24 cellular contexts compared by ENCODE assay signal in genomic region chr18:31760695-31761094, GRCh38. TPM values are rescaled to one million over a fixed set of nuclear protein-coding genes. Genes with fewer than 3 reads are reported as not detected.
DNase-seq lines count a peak whose midpoint lies in the region; ATAC-seq, FAIRE-seq and TF ChIP-seq lines count a peak whose summit lies in the region.
"Had no signal": no experiment of that assay in that cellular context is flagged by ENCODE, and none has a peak within 500 bp of the region (broad histone marks: within the 10 kb centered on the region; RNA-seq: fewer than 3 reads in every experiment).

SLC25A52 (minus strand) TSS chr18:31760880; CDS start chr18:31760661, 219 bp downstream.

- H3K4me2 ChIP-seq in Karpas-422 (ENCODE audit: low read depth, low read length, poor library complexity, severe bottlenecking) = no peak within 1 kb of the TSS
- H3K4me2 ChIP-seq in keratinocyte (ENCODE audit: control insufficient read depth, extremely low read depth, insufficient read depth, low read depth, low read length) = no peak within 1 kb of the TSS
- H3K4me2 ChIP-seq: A549, GM23338 had no signal

- TF ChIP-seq CTCF in left ventricle myocardium inferior (IDR thresholded peaks at IDR 0.05; ENCODE audit: borderline replicate concordance) = no peak
- no peak for TF ChIP-seq CTCF in keratinocyte (optimal IDR thresholded peaks at IDR 0.05 in 1 of 3, IDR thresholded peaks at IDR 0.05 in 1 of 3, conservative IDR thresholded peaks at IDR 0.05 in 1 of 3; ENCODE audit: extremely low read depth in 1 of 3, insufficient read depth in 2 of 3, low read length in 3 of 3)
- TF ChIP-seq CTCF in testis (IDR thresholded peaks at IDR 0.05) = no peak

- H3K9me2 ChIP-seq in Karpas-422 (replicated peaks; ENCODE audit: insufficient read depth, low read length) = no peaks in the 10 kb centered on the region

- DNase-seq in left ventricle myocardium inferior (no peak), cardiac septum (ENCODE audit: low spot score) (no peak), Karpas-422 (peak; percentile 23), keratinocyte (ENCODE audit: low read depth, low spot score) (no peak), testis (peak; percentile 55), germinal center (ENCODE audit: low spot score) (no peak)
- DNase-seq: AML-193; Caco-2; CD4-positive, alpha-beta T cell; DMS79; GDM1; HCEC 1CT; IMR-90 had no signal

- H3K9ac ChIP-seq in Karpas-422 (ENCODE audit: low read length) (no peak within 1 kb of the TSS), keratinocyte (ENCODE audit: control insufficient read depth, extremely low read depth, insufficient read depth, low read length) (no peak within 1 kb of the TSS)

- H3K4me3 ChIP-seq in left ventricle myocardium inferior = peak within 1 kb of the TSS; percentile 8
- no peak within 1 kb of the TSS for H3K4me3 ChIP-seq in Karpas-422 (ENCODE audit: low read length)
- H3K4me3 ChIP-seq in keratinocyte (ENCODE audit: control insufficient read depth in 2 of 3, extremely low read depth in 1 of 3, insufficient read depth in 2 of 3, low read depth in 1 of 3, low read length in 3 of 3) = no peak within 1 kb of the TSS
- H3K4me3 ChIP-seq in testis = peak within 1 kb of the TSS; percentile 15 to 25
- H3K4me3 ChIP-seq: A549, GM23338 had no signal

- H3K36me3 ChIP-seq in left ventricle myocardium inferior (no peaks in the 10 kb centered on the region), Karpas-422 (ENCODE audit: insufficient read depth, low read length) (no peaks in the 10 kb centered on the region), keratinocyte (ENCODE audit: control insufficient read depth in 2 of 2, extremely low read depth in 1 of 2, insufficient read depth in 2 of 2, low read length in 2 of 2) (no peaks in the 10 kb centered on the region), testis (ENCODE audit: low read depth, missing control alignments) (no peaks in the 10 kb centered on the region)

- no peak for TF ChIP-seq POLR2A in testis (IDR thresholded peaks at IDR 0.05)

- dilution Hi-C loops in keratinocyte (cut with MboI; ENCODE audit: extremely low pct_ligation_motif_present, low sequenced_read_pairs) = no loop called here

- 67 to 68% methylated on average over 21 of the region's 21 CpGs for WGBS in testis, 2 donors

- H3K9me1 ChIP-seq in keratinocyte (ENCODE audit: control insufficient read depth, extremely low read depth, insufficient read depth, low read length) = no peaks in the 10 kb centered on the region

- FAIRE-seq in keratinocyte (lab: Jason Lieb, UNC) = peak; percentile 32
- FAIRE-seq: A549, D721Med, H54 had no signal

- no peak for ATAC-seq in HG02970 (IDR thresholded peaks at IDR 0.05; ENCODE audit: low FRiP score, unreplicated experiment)
- ATAC-seq: A549, GM23338 had no signal

- H4K20me1 ChIP-seq in Karpas-422 (ENCODE audit: insufficient read depth, low read depth, low read length) (no peaks in the 10 kb centered on the region), keratinocyte (ENCODE audit: control insufficient read depth, extremely low read depth, insufficient read depth, low read length) (no peaks in the 10 kb centered on the region)

- H2AFZ ChIP-seq in Karpas-422 (ENCODE audit: low read length) (no peak within 1 kb of the TSS), keratinocyte (ENCODE audit: control insufficient read depth, low read length) (no peak within 1 kb of the TSS)

- H3K27me3 ChIP-seq in left ventricle myocardium inferior (ENCODE audit: low read depth) = no peaks in the 10 kb centered on the region
- no peaks in the 10 kb centered on the region for H3K27me3 ChIP-seq in Karpas-422 (ENCODE audit: low read length)
- no peaks in the 10 kb centered on the region for H3K27me3 ChIP-seq in keratinocyte (ENCODE audit: control insufficient read depth, extremely low read depth, insufficient read depth, low read length)
- no peaks in the 10 kb centered on the region for H3K27me3 ChIP-seq in testis

- no peak within 1 kb of the TSS for H3K27ac ChIP-seq in left ventricle myocardium inferior (replicated peaks)
- no peak within 1 kb of the TSS for H3K27ac ChIP-seq in Karpas-422 (ENCODE audit: low read length)
- H3K27ac ChIP-seq in keratinocyte (ENCODE audit: control insufficient read depth, insufficient read depth, low read length) = no peak within 1 kb of the TSS
- H3K27ac ChIP-seq in testis = no peak within 1 kb of the TSS
- H3K27ac ChIP-seq: 22Rv1, A549, C4-2B, HL-60 had no signal

- H3K9me3 ChIP-seq in left ventricle myocardium inferior (replicated peaks) = no peaks in the 10 kb centered on the region
- no peaks in the 10 kb centered on the region for H3K9me3 ChIP-seq in Karpas-422 (ENCODE audit: low read length)
- no peaks in the 10 kb centered on the region for H3K9me3 ChIP-seq in keratinocyte (ENCODE audit: control insufficient read depth, low read depth, low read length)
- no peaks in the 10 kb centered on the region for H3K9me3 ChIP-seq in testis
- H3K9me3 ChIP-seq: A549, Caco-2 had no signal

- H3K4me1 ChIP-seq in left ventricle myocardium inferior = no peaks in the 10 kb centered on the region
- no peaks in the 10 kb centered on the region for H3K4me1 ChIP-seq in Karpas-422 (ENCODE audit: low read length)
- no peaks in the 10 kb centered on the region for H3K4me1 ChIP-seq in keratinocyte (ENCODE audit: control insufficient read depth, extremely low read depth, insufficient read depth, low read length)
- H3K4me1 ChIP-seq in testis = no peaks in the 10 kb centered on the region
- H3K4me1 ChIP-seq: A549, Caco-2 had no signal

- H3K79me2 ChIP-seq in Karpas-422 (ENCODE audit: low read length) (no peaks in the 10 kb centered on the region), keratinocyte (ENCODE audit: control insufficient read depth, insufficient read depth, low read length) (no peaks in the 10 kb centered on the region)

- intact Hi-C loops in left ventricle myocardium inferior (cut with micrococcal nuclease) = no loop called here
- intact Hi-C loops in cardiac septum (cut with DNase I) = no loop called here
- intact Hi-C loops in testis (cut with DNase I; ENCODE audit: low total_unique reads) = no loop called here

RNA-seq across cellular contexts. Expression of gene SLC25A52, which starts in this region (rescaled TPM):
- total RNA-seq in left ventricle myocardium inferior = not detected
- total RNA-seq in cardiac septum = not detected
- total RNA-seq in Karpas-422 (2014; rRNA removed; shearing (Covaris generic); ENCODE audit: low replicate concordance) = not detected in 2 replicates
- polyA plus RNA-seq in keratinocyte = 0.04 TPM in 1 of 3 replicates, not detected in the others
- polyA plus RNA-seq in keratinocyte (2011; ENCODE audit: low read depth) = not detected
- polyA plus RNA-seq in keratinocyte (2011; cell fraction: cytosol; rRNA removed) = not detected in 2 replicates
- polyA plus RNA-seq in keratinocyte (2011; cell fraction: nucleus; rRNA removed) = 0.09 TPM in 1 of 2 replicates, not detected in the other
- polyA plus RNA-seq in keratinocyte (2012; ENCODE audit: low replicate concordance) = 0.28 TPM in 1 of 2 replicates, not detected in the other
- 0.16 TPM in 1 of 3 replicates, not detected in the others for polyA minus RNA-seq in keratinocyte
- not detected for polyA minus RNA-seq in keratinocyte (2011; cell fraction: cytosol; rRNA and poly(A)+ RNA removed)
- polyA minus RNA-seq in keratinocyte (2011; cell fraction: nucleus; rRNA and poly(A)+ RNA removed) = not detected in 2 replicates
- total RNA-seq in testis = 1 to 10 TPM; 4.0 to 5.7 TPM
- polyA plus RNA-seq in testis (ENCODE audit: insufficient read depth, low read depth, low replicate concordance) = 23.4 TPM
- total RNA-seq: Caco-2; CD4-positive, alpha-beta T cell; Daoy; GM23338; HT1080; IMR-90 had no signal
- polyA plus RNA-seq: BJ, GM23338, IMR-90 had no signal

Comparison
In these comparisons a context has a peak if more than half of its experiments do, and no peak if none do; other contexts are left out.
1. RNA of gene SLC25A52 (polyA plus RNA-seq): 23.4 TPM in testis (single experiment); 0.04 to 0.28 TPM in keratinocyte; every median in the first group is over 10 times any median in the second.
2. Peak in DNase-seq in Karpas-422; RNA of the gene not detected or under 1 TPM.
3. H3K4me3 ChIP-seq: peak in left ventricle myocardium inferior (single experiment) and testis (2 of 2); none in Karpas-422 (single experiment) and keratinocyte (0 of 3).